ENCODE assay signal across 17 cellular contexts in the genomic region with DNA sequence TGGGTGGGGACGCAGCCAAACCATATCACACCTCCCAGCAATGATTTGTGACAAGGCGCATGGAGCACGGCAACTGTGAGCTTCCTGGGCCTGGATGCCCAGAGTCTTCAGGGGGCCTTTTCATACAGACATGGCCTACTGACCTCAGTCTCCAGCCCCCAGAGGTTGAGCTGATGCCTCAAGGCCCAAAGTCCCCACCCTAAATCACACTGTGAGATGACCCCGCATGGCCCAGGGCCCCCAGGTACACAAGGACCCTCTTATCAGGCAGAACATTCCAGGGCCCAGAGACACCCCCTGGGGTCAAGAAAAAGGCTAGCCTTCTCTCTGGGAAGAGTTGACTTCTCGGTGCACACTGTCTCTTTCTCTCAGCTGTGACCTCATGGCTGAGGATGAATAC.
DNase-seq lines count a peak whose midpoint lies in the region; ATAC-seq and TF ChIP-seq lines count a peak whose summit lies in the region.
"Had no signal": no experiment of that assay in that cellular context is flagged by ENCODE, and none has a peak within 500 bp of the region (broad histone marks: within the 10 kb centered on the region; RNA-seq: fewer than 3 reads in every experiment).

No MANE protein-coding gene starts in this region.

- intact Hi-C loops in spleen (cut with DNase I; ENCODE audit: low total_unique reads): no loop called here
- intact Hi-C loops in PC-9 (cut with micrococcal nuclease; ENCODE audit: unreplicated experiment): no loop called here

- H3F3A ChIP-seq in PC-9 (ENCODE audit: insufficient read depth, low read depth): no peaks in the 10 kb centered on the region

- TF ChIP-seq POLR2A in Peyer's patch (IDR thresholded peaks at IDR 0.05) (no peak), spleen (IDR thresholded peaks at IDR 0.05) (no peak)

- TF ChIP-seq CTCF in Peyer's patch (IDR thresholded peaks at IDR 0.05) (no peak), coronary artery (IDR thresholded peaks at IDR 0.05) (no peak), spleen (IDR thresholded peaks at IDR 0.05 in 8 of 11, conservative IDR thresholded peaks at IDR 0.05 in 3 of 11) (no peak), PC-9 (conservative IDR thresholded peaks at IDR 0.05) (no peak)

- no peaks in the 10 kb centered on the region for H3K36me3 ChIP-seq in Peyer's patch
- no peaks in the 10 kb centered on the region for H3K36me3 ChIP-seq in spleen
- no peaks in the 10 kb centered on the region for H3K36me3 ChIP-seq in PC-9 (ENCODE audit: low read depth)
- H3K36me3 ChIP-seq: HAP-1 had no signal

- H3K27ac ChIP-seq in Peyer's patch (no peak overlapping the region), coronary artery (no peak overlapping the region), spleen (no peak overlapping the region), PC-9 (no peak overlapping the region)

- BruUV-seq in PC-9 (replicated peaks; lab: Mats Ljungman, UMichigan): no TSS peak

- no peaks in the 10 kb centered on the region for H3K9me3 ChIP-seq in Peyer's patch
- H3K9me3 ChIP-seq in spleen: peaks cover 0 to 16% (median 0%) of the 10 kb centered on the region in 8 donors
- no peaks in the 10 kb centered on the region for H3K9me3 ChIP-seq in PC-9 (ENCODE audit: insufficient read depth, low read depth)
- H3K9me3 ChIP-seq: HAP-1 had no signal

- no peaks in the 10 kb centered on the region for H3K9me2 ChIP-seq in PC-9 (ENCODE audit: insufficient read depth)

- CTCF ChIA-PET in PC-9 (lab: Charles Lee): no interaction called here

- H3K27me3 ChIP-seq in Peyer's patch (no peaks in the 10 kb centered on the region), spleen (replicated peaks in 1 of 7) (peaks cover 0 to 38% (median 0%) of the 10 kb centered on the region in 7 donors), PC-9 (ENCODE audit: insufficient read depth, low read depth) (peaks cover 56% of the 10 kb centered on the region)

- POLR2A ChIA-PET in PC-9 (lab: Charles Lee; ENCODE audit: unreplicated experiment): no interaction called here

- H3K4me1 ChIP-seq in Peyer's patch (no peaks in the 10 kb centered on the region), spleen (no peaks in the 10 kb centered on the region), PC-9 (replicated peaks; ENCODE audit: insufficient read depth) (no peaks in the 10 kb centered on the region)
- H3K4me1 ChIP-seq: HAP-1 had no signal

- WGBS in spleen, 5 donors: 72 to 97% (median 77%) methylated on average over 4 to 5 of the region's 5 CpGs

- DNase-seq in Peyer's patch (peak in 2 of 3 donors; percentile 8 to 10), coronary artery (ENCODE audit: low spot score) (peak; percentile 36), mesenteric fat pad (ENCODE audit: low spot score) (peak; percentile 53), spleen (peak; percentile 17), PC-9 (no peak)
- DNase-seq: C1 segment of cervical spinal cord; Calu3; CD4-positive, alpha-beta memory T cell; COR-L47; DMS53; DMS79 treated with DMSO at 0.1 percent for 48 hours; GF-D8; GOT3; HFFc6 had no signal

- no peaks in the 10 kb centered on the region for H3K79me2 ChIP-seq in PC-9 (ENCODE audit: low read depth)

- no peak overlapping the region for H3K4me3 ChIP-seq in Peyer's patch
- no peak overlapping the region for H3K4me3 ChIP-seq in coronary artery
- H3K4me3 ChIP-seq in spleen: no peak overlapping the region
- no peak overlapping the region for H3K4me3 ChIP-seq in PC-9
- H3K4me3 ChIP-seq: HAP-1 had no signal

- no peaks in the 10 kb centered on the region for H4K20me1 ChIP-seq in PC-9 (ENCODE audit: insufficient read depth)

- H3K4me2 ChIP-seq in PC-9: no peak overlapping the region

- H2AFZ ChIP-seq in PC-9: no peak overlapping the region

- ATAC-seq in HG03342 (IDR thresholded peaks at IDR 0.05; ENCODE audit: unreplicated experiment): no peak
- no peak for ATAC-seq in HG03108 (IDR thresholded peaks at IDR 0.05; ENCODE audit: unreplicated experiment)

Comparison
In these comparisons a context has a peak if more than half of its experiments do, and no peak if none do; other contexts are left out.
1. DNase-seq: peak in Peyer's patch (2 of 3), coronary artery (single experiment), mesenteric fat pad (single experiment) and spleen (single experiment); none in PC-9 (0 of 2).